Comparison of ENCODE assay signal across 1 cellular context in genomic region chr5:139671096-139671841, GRCh38.
A peak's percentile ranks its signal among the peaks of the same experiment; 100 is the strongest.
TF ChIP-seq lines count a peak whose summit lies in the region.

No MANE protein-coding gene starts in this region.

TF ChIP-seq in HEK293, 187 proteins besides CTCF, POLR2A, EP300 and RAD21 (continued from another document):
- TF ChIP-seq, protein P1, sequence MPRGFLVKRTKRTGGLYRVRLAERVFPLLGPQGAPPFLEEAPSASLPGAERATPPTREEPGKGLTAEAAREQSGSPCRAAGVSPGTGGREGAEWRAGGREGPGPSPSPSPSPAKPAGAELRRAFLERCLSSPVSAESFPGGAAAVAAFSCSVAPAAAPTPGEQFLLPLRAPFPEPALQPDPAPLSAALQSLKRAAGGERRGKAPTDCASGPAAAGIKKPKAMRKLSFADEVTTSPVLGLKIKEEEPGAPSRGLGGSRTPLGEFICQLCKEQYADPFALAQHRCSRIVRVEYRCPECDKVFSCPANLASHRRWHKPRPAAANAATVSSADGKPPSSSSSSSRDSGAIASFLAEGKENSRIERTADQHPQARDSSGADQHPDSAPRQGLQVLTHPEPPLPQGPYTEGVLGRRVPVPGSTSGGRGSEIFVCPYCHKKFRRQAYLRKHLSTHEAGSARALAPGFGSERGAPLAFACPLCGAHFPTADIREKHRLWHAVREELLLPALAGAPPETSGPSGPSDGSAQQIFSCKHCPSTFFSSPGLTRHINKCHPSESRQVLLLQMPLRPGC (tag by site-specific recombination; IDR thresholded peaks at IDR 0.05), result no peak
- no peak for TF ChIP-seq IKZF3 (tag by site-specific recombination; IDR thresholded peaks at IDR 0.05)
- peak; percentile 84 for TF ChIP-seq ZIC2 (tag by site-specific recombination; IDR thresholded peaks at IDR 0.05)
- no peak for TF ChIP-seq ZNF23 (tag by site-specific recombination; IDR thresholded peaks at IDR 0.05; ENCODE audit: borderline replicate concordance)
- TF ChIP-seq ZNF514 (tag by site-specific recombination; IDR thresholded peaks at IDR 0.05), result no peak
- no peak for TF ChIP-seq ZNF16 (tag by site-specific recombination; IDR thresholded peaks at IDR 0.05; ENCODE audit: low read depth)
- TF ChIP-seq ZFHX2 (tag by site-specific recombination; conservative IDR thresholded peaks at IDR 0.05), result peak; percentile 37
- peak; percentile 45 for TF ChIP-seq EGR2 (tag by site-specific recombination; IDR thresholded peaks at IDR 0.05; ENCODE audit: low read depth)
- TF ChIP-seq ZNF792 (tag by site-specific recombination; IDR thresholded peaks at IDR 0.05), result no peak
- TF ChIP-seq OSR2 (tag by site-specific recombination; IDR thresholded peaks at IDR 0.05), result no peak
- TF ChIP-seq, protein P2, sequence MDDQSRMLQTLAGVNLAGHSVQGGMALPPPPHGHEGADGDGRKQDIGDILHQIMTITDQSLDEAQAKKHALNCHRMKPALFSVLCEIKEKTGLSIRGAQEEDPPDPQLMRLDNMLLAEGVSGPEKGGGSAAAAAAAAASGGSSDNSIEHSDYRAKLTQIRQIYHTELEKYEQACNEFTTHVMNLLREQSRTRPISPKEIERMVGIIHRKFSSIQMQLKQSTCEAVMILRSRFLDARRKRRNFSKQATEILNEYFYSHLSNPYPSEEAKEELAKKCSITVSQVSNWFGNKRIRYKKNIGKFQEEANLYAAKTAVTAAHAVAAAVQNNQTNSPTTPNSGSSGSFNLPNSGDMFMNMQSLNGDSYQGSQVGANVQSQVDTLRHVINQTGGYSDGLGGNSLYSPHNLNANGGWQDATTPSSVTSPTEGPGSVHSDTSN (CRISPR knock-in tag; IDR thresholded peaks at IDR 0.05), result no peak
- no peak for TF ChIP-seq ZNF2 (tag by site-specific recombination; IDR thresholded peaks at IDR 0.05)
- TF ChIP-seq MZF1 (tag by site-specific recombination; IDR thresholded peaks at IDR 0.05; ENCODE audit: borderline replicate concordance), result no peak
- TF ChIP-seq ZNF174 (tag by site-specific recombination; IDR thresholded peaks at IDR 0.05), result no peak
